Comparison of ENCODE assay signal across 1 cellular context in the genomic region with DNA sequence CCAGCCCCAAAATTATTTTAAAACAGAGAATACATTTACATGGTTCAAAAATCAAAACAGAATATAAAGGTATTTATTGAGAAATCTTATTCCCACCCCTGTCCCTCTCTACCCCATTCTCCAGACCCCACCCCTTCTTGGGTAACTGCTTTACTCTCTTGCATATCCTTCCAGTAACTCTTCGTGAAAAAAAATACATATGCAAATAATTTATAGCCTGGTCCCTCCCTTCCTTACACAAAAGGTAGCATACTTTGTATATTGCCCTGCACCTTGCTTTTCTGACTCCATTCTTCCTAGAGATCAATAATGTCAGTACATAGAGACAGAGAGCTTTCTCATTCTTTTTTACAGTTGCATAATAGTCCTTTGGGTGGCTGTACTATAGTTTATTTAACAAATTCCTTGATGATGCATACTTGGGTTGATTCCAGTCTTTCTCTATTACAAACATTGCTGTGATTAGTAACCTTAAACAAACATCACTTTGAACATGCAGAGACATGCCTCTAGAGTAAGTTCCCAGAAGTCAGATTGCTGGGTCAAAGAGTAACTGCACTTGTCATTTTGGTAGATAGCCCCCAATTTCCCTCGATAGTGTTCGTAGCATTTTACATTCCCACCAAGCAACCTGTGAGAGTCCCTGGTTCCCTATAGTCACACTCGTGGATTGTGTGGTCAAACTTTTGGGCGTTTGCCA.
A peak's percentile ranks its signal among the peaks of the same experiment; 100 is the strongest.
TF ChIP-seq lines count a peak whose summit lies in the region.

No MANE protein-coding gene starts in this region.

TF ChIP-seq in HepG2, 621 proteins besides CTCF, POLR2A, EP300 and RAD21 (continues in another document):
- TF ChIP-seq ATF2 (CRISPR knock-in tag; IDR thresholded peaks at IDR 0.05) (peak; percentile 90), FOXK2 (IDR thresholded peaks at IDR 0.05) (peak; percentile 64; the same call in 1 of the 2 replicates), ZNF530 (CRISPR knock-in tag; IDR thresholded peaks at IDR 0.05; ENCODE audit: low read depth) (no peak), YY1 (IDR thresholded peaks at IDR 0.05; ENCODE audit: insufficient read depth, insufficient replicate concordance, low read depth, low read length) (no peak), ZBTB20 (CRISPR knock-in tag; IDR thresholded peaks at IDR 0.05; ENCODE audit: borderline replicate concordance, low read depth) (peak; percentile 72; the same call in 1 of the 2 replicates), MYC (CRISPR knock-in tag; IDR thresholded peaks at IDR 0.05; ENCODE audit: borderline replicate concordance) (no peak), KDM3A (CRISPR knock-in tag; IDR thresholded peaks at IDR 0.05; ENCODE audit: low read depth) (peak; percentile 52; the same call in 1 of the 2 replicates), SMYD3 (CRISPR knock-in tag; IDR thresholded peaks at IDR 0.05) (peak; percentile 60; the same call in 1 of the 2 replicates), CEBPZ (IDR thresholded peaks at IDR 0.05; ENCODE audit: low read length) (no peak), FOXM1 (CRISPR knock-in tag; IDR thresholded peaks at IDR 0.05) (no peak), ZNF597 (CRISPR knock-in tag; IDR thresholded peaks at IDR 0.05) (no peak), ZNF629 (CRISPR knock-in tag; conservative IDR thresholded peaks at IDR 0.05) (peak; percentile 38; the same call in 1 of the 2 replicates), SIX1 (CRISPR knock-in tag; IDR thresholded peaks at IDR 0.05; ENCODE audit: borderline replicate concordance) (peak; percentile 68; the same call in 1 of the 2 replicates), ZNF567 (CRISPR knock-in tag; IDR thresholded peaks at IDR 0.05; ENCODE audit: borderline replicate concordance) (no peak), WIZ (CRISPR knock-in tag; IDR thresholded peaks at IDR 0.05) (no peak), ZNF496 (CRISPR knock-in tag; IDR thresholded peaks at IDR 0.05; ENCODE audit: insufficient replicate concordance) (no peak), RXRA (CRISPR knock-in tag; IDR thresholded peaks at IDR 0.05) (no peak; the same call in 1 of the 2 replicates), ZNF879 (CRISPR knock-in tag; IDR thresholded peaks at IDR 0.05) (no peak), BORCS8-MEF2B (CRISPR knock-in tag; IDR thresholded peaks at IDR 0.05) (no peak), ZNF768 (CRISPR knock-in tag; IDR thresholded peaks at IDR 0.05) (no peak), ZNF441 (CRISPR knock-in tag; IDR thresholded peaks at IDR 0.05; ENCODE audit: borderline replicate concordance) (no peak), ZBTB33 (CRISPR knock-in tag; IDR thresholded peaks at IDR 0.05) (no peak), GFI1 (CRISPR knock-in tag; IDR thresholded peaks at IDR 0.05; ENCODE audit: borderline replicate concordance) (peak; percentile 100), NRL (CRISPR knock-in tag; IDR thresholded peaks at IDR 0.05; ENCODE audit: borderline replicate concordance) (no peak), ZNF543 (CRISPR knock-in tag; IDR thresholded peaks at IDR 0.05) (peak; percentile 41; the same call in 1 of the 2 replicates), SKI (IDR thresholded peaks at IDR 0.05; ENCODE audit: partially characterized antibody) (peak; percentile 90), EED (CRISPR knock-in tag; IDR thresholded peaks at IDR 0.05) (no peak), ESRRA (CRISPR knock-in tag; IDR thresholded peaks at IDR 0.05; ENCODE audit: low read depth) (no peak; the same call in 1 of the 2 replicates), HNF4G (IDR thresholded peaks at IDR 0.05; ENCODE audit: borderline replicate concordance, low read depth, low read length) (peak; percentile 63), HNF4G (CRISPR knock-in tag; IDR thresholded peaks at IDR 0.05; ENCODE audit: borderline replicate concordance, low read depth) (peak; percentile 78; the same call in 1 of the 2 replicates), ZNF607 (CRISPR knock-in tag; IDR thresholded peaks at IDR 0.05; ENCODE audit: borderline replicate concordance) (no peak), GPN1 (CRISPR knock-in tag; IDR thresholded peaks at IDR 0.05; ENCODE audit: borderline replicate concordance) (no peak), ZNF331 (CRISPR knock-in tag; IDR thresholded peaks at IDR 0.05) (peak; percentile 88), ETV5 (CRISPR knock-in tag; IDR thresholded peaks at IDR 0.05; ENCODE audit: borderline replicate concordance) (peak; percentile 45; the same call in 1 of the 2 replicates), ZKSCAN8 (CRISPR knock-in tag; IDR thresholded peaks at IDR 0.05; ENCODE audit: borderline replicate concordance) (peak; percentile 80; the same call in 1 of the 2 replicates), RARA (CRISPR knock-in tag; IDR thresholded peaks at IDR 0.05) (peak; percentile 96), MED8 (CRISPR knock-in tag; IDR thresholded peaks at IDR 0.05; ENCODE audit: insufficient replicate concordance) (peak; percentile 71), ATM (IDR thresholded peaks at IDR 0.05; ENCODE audit: borderline replicate concordance) (peak; percentile 57; the same call in 1 of the 2 replicates), HDAC2 (CRISPR knock-in tag; IDR thresholded peaks at IDR 0.05) (peak; percentile 95), SCMH1 (CRISPR knock-in tag; IDR thresholded peaks at IDR 0.05; ENCODE audit: borderline replicate concordance) (no peak)
- TF ChIP-seq, protein P1, sequence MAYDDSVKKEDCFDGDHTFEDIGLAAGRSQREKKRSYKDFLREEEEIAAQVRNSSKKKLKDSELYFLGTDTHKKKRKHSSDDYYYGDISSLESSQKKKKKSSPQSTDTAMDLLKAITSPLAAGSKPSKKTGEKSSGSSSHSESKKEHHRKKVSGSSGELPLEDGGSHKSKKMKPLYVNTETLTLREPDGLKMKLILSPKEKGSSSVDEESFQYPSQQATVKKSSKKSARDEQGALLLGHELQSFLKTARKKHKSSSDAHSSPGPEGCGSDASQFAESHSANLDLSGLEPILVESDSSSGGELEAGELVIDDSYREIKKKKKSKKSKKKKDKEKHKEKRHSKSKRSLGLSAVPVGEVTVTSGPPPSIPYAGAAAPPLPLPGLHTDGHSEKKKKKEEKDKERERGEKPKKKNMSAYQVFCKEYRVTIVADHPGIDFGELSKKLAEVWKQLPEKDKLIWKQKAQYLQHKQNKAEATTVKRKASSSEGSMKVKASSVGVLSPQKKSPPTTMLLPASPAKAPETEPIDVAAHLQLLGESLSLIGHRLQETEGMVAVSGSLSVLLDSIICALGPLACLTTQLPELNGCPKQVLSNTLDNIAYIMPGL (CRISPR knock-in tag; IDR thresholded peaks at IDR 0.05; ENCODE audit: borderline replicate concordance in 1 of 2, low read depth in 1 of 2) = no peak; a peak in 1 of 4 replicates
- TF ChIP-seq, protein P2, sequence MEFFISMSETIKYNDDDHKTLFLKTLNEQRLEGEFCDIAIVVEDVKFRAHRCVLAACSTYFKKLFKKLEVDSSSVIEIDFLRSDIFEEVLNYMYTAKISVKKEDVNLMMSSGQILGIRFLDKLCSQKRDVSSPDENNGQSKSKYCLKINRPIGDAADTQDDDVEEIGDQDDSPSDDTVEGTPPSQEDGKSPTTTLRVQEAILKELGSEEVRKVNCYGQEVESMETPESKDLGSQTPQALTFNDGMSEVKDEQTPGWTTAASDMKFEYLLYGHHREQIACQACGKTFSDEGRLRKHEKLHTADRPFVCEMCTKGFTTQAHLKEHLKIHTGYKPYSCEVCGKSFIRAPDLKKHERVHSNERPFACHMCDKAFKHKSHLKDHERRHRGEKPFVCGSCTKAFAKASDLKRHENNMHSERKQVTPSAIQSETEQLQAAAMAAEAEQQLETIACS (CRISPR knock-in tag; IDR thresholded peaks at IDR 0.05) = no peak
- TF ChIP-seq, protein P3, sequence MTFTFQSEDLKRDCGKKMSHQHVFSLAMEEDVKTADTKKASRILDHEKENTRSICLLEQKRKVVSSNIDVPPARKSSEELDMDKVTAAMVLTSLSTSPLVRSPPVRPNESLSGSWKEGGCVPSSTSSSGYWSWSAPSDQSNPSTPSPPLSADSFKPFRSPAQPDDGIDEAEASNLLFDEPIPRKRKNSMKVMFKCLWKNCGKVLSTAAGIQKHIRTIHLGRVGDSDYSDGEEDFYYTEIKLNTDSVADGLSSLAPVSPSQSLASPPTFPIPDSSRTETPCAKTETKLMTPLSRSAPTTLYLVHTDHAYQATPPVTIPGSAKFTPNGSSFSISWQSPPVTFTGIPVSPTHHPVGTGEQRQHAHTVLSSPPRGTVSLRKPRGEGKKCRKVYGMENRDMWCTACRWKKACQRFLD (CRISPR knock-in tag; IDR thresholded peaks at IDR 0.05; ENCODE audit: borderline replicate concordance) = no peak
- TF ChIP-seq, protein P4, sequence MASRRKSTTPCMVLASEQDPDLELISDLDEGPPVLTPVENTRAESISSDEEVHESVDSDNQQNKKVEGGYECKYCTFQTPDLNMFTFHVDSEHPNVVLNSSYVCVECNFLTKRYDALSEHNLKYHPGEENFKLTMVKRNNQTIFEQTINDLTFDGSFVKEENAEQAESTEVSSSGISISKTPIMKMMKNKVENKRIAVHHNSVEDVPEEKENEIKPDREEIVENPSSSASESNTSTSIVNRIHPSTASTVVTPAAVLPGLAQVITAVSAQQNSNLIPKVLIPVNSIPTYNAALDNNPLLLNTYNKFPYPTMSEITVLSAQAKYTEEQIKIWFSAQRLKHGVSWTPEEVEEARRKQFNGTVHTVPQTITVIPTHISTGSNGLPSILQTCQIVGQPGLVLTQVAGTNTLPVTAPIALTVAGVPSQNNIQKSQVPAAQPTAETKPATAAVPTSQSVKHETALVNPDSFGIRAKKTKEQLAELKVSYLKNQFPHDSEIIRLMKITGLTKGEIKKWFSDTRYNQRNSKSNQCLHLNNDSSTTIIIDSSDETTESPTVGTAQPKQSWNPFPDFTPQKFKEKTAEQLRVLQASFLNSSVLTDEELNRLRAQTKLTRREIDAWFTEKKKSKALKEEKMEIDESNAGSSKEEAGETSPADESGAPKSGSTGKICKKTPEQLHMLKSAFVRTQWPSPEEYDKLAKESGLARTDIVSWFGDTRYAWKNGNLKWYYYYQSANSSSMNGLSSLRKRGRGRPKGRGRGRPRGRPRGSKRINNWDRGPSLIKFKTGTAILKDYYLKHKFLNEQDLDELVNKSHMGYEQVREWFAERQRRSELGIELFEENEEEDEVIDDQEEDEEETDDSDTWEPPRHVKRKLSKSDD (CRISPR knock-in tag; IDR thresholded peaks at IDR 0.05; ENCODE audit: low read depth) = no peak
